31 cellular contexts compared by ENCODE assay signal in the genomic region with DNA sequence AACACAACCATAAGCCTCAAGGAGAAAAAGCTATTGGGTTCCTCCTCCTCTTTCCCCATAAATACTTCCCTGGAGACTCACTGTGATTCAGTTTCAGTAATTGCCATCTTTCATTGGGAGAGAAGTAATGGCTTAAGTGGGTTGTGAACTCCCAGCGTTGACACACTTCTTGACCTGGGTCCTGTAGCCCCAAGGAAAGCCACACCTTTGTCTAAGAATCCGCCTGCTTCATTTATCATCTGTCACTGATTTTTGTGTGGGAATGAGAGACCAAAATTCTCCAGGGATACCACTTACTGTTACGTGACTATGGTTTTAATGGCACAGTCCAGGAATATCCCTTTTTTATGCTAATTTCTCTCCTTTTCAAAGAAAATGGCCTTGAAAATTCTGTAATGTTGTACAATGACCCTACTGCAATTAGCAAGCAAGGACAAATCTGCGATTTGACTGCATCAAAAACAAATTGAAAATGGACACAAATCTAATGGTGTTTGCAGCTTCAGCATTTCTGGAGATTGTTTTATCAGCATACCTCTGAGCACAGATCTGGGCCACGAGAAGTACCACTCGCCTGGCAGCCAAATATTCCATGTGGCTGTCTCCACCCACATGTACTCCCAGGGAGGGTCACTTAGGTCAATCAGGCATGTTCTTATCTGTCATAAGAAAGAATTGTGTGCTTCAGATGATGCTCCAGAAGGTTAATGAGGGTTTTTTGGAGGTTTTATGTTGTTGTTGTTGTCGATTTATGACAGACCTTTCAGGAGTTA. TPM values are rescaled to one million over a fixed set of nuclear protein-coding genes. Genes with fewer than 3 reads are reported as not detected.
DNase-seq lines count a peak whose midpoint lies in the region; ATAC-seq, FAIRE-seq and TF ChIP-seq lines count a peak whose summit lies in the region.
"Had no signal": no experiment of that assay in that cellular context is flagged by ENCODE, and none has a peak within 500 bp of the region (broad histone marks: within the 10 kb centered on the region; RNA-seq: fewer than 3 reads in every experiment).

No MANE protein-coding gene starts in this region.

- peak; percentile 13 for FAIRE-seq in astrocyte (lab: Jason Lieb, UNC)
- FAIRE-seq: bronchial epithelial cell, TTC549 had no signal

- no peak overlapping the region for H3K4ac ChIP-seq in mesenchymal stem cell (ENCODE audit: low read depth in 1 of 2, low read length in 2 of 2)

- H3K14ac ChIP-seq in mesenchymal stem cell (ENCODE audit: low read length in 2 of 2), result no peak overlapping the region

- H2BK15ac ChIP-seq in mesenchymal stem cell (ENCODE audit: low read depth, poor library complexity, severe bottlenecking), result no peak overlapping the region

- DNase-seq in Caco-2, result no peak
- DNase-seq in M059J (ENCODE audit: low read depth), result peak; percentile 48
- peak; percentile 66 for DNase-seq in astrocyte (ENCODE audit: low read depth)
- DNase-seq in mesenchymal stem cell, result no peak
- no peak for DNase-seq in NCI-H748 (lab: John Stamatoyannopoulos, UW; ENCODE audit: unreplicated experiment)
- DNase-seq in SKM-1 treated with dmso at 0.1 percent for 144 hours (lab: John Stamatoyannopoulos, UW; ENCODE audit: unreplicated experiment), result no peak
- DNase-seq in AG08396 (ENCODE audit: low spot score), result no peak
- DNase-seq: activated CD4-positive, alpha-beta T cell treated with anti-CD3 and anti-CD28 coated beads, Interleukin-2, amount 50 U/mL, for 48 hours; activated naive CD4-positive, alpha-beta T cell treated with anti-CD3 and anti-CD28 coated beads, Interleukin-2, amount 10 ng/mL, durations not matched to agents 7 days and 5 days; amniotic stem cell; CD8-positive, alpha-beta T cell; colonic mucosa; DMS153; effector memory CD8-positive, alpha-beta T cell; foreskin melanocyte; H7; NCI-H1436 treated with DMSO at 0.1 percent for 48 hours; NCI-H524 treated with DMSO at 0.1 percent for 48 hours; SJCRH30 had no signal

- H3K27me3 ChIP-seq in Caco-2 (replicated peaks; ENCODE audit: control insufficient read depth, insufficient read depth, low read length) (no peaks in the 10 kb centered on the region), astrocyte (ENCODE audit: insufficient read depth, low read length) (no peaks in the 10 kb centered on the region), mesenchymal stem cell (ENCODE audit: control insufficient read depth in 1 of 2, insufficient read depth in 1 of 2, low read length in 2 of 2) (no peaks in the 10 kb centered on the region)
- H3K27me3 ChIP-seq: colonic mucosa, SJCRH30 had no signal

- no peak overlapping the region for H3K18ac ChIP-seq in mesenchymal stem cell (ENCODE audit: low read depth in 1 of 2, low read length in 2 of 2)

- H3K9ac ChIP-seq in astrocyte (ENCODE audit: low read length) (no peak overlapping the region), mesenchymal stem cell (ENCODE audit: low read length) (no peak overlapping the region)
- H3K9ac ChIP-seq: KMS-11 had no signal

- WGBS in mesenchymal stem cell, result 92% methylated on average over 7 of the region's 7 CpGs

- H4K8ac ChIP-seq in mesenchymal stem cell (ENCODE audit: low read length), result no peak overlapping the region

- H3K27ac Mint-ChIP-seq in Caco-2 (ENCODE audit: unreplicated experiment), result peak overlapping the region; percentile 23
- no peak overlapping the region for H3K27ac Mint-ChIP-seq in astrocyte (ENCODE audit: unreplicated experiment)
- H3K27ac Mint-ChIP-seq: activated naive CD4-positive, alpha-beta T cell treated with anti-CD3 and anti-CD28 coated beads, Interleukin-2, amount 10 ng/mL, durations not matched to agents 7 days and 5 days; B cell; CD8-positive, alpha-beta T cell; memory B cell; stimulated activated naive CD8-positive, alpha-beta T cell treated with anti-CD3 and anti-CD28 coated beads, Interleukin-15, Interleukin-2, amounts not matched to agents 100 ng/mL and 50 ng/mL, for 24 hours; T-helper 1 cell treated with Interleukin-12 subunit alpha and Interleukin-12 subunit beta and Interleukin-4 antibody, amounts not matched to agents 30 μg/mL and 1 μg/mL, for 36 hours had no signal

- H4K20me1 ChIP-seq in astrocyte (ENCODE audit: insufficient read depth, low read length), result no peaks in the 10 kb centered on the region

- POLR2A ChIA-PET in Caco-2 (lab: Charles Lee), result no interaction called here

- CTCF ChIA-PET in Caco-2 (lab: Charles Lee), result no interaction called here

- H3K27me3 Mint-ChIP-seq in Caco-2 (ENCODE audit: insufficient read depth, unreplicated experiment), result no peaks in the 10 kb centered on the region
- no peaks in the 10 kb centered on the region for H3K27me3 Mint-ChIP-seq in astrocyte (ENCODE audit: low read depth, unreplicated experiment)
- H3K27me3 Mint-ChIP-seq: stimulated activated naive CD8-positive, alpha-beta T cell treated with anti-CD3 and anti-CD28 coated beads, Interleukin-15, Interleukin-2, amounts not matched to agents 100 ng/mL and 50 ng/mL, for 24 hours had no signal

- peak overlapping the region; percentile 47 for H2AK5ac ChIP-seq in mesenchymal stem cell (ENCODE audit: low read length, severe bottlenecking)

- H3K4me3 ChIP-seq in Caco-2 (ENCODE audit: low read depth, low read length) (no peak overlapping the region), astrocyte (ENCODE audit: insufficient read depth, low read depth, low read length) (no peak overlapping the region), mesenchymal stem cell (ENCODE audit: insufficient read depth in 1 of 2, low read depth in 1 of 2, low read length in 2 of 2) (no peak overlapping the region)
- H3K4me3 ChIP-seq: colonic mucosa, SJCRH30 had no signal

- no peak overlapping the region for H3K23ac ChIP-seq in mesenchymal stem cell (ENCODE audit: low read length in 2 of 2)

- H3K9me3 Mint-ChIP-seq in Caco-2 (ENCODE audit: unreplicated experiment), result no peaks in the 10 kb centered on the region
- peaks cover 4% of the 10 kb centered on the region for H3K9me3 Mint-ChIP-seq in astrocyte (ENCODE audit: unreplicated experiment)
- H3K9me3 Mint-ChIP-seq: activated naive CD4-positive, alpha-beta T cell treated with anti-CD3 and anti-CD28 coated beads, Interleukin-2, amount 10 ng/mL, durations not matched to agents 7 days and 5 days; CD8-positive, alpha-beta T cell; effector memory CD8-positive, alpha-beta T cell; memory B cell; stimulated activated naive CD8-positive, alpha-beta T cell treated with anti-CD3 and anti-CD28 coated beads, Interleukin-15, Interleukin-2, amounts not matched to agents 100 ng/mL and 50 ng/mL, for 24 hours; T-helper 1 cell treated with Interleukin-12 subunit alpha and Interleukin-12 subunit beta and Interleukin-4 antibody, amounts not matched to agents 30 μg/mL and 1 μg/mL, for 36 hours had no signal

- H3K4me1 Mint-ChIP-seq in Caco-2 (ENCODE audit: low read depth, unreplicated experiment), result peaks cover 65% of the 10 kb centered on the region
- peaks cover 37% of the 10 kb centered on the region for H3K4me1 Mint-ChIP-seq in astrocyte (ENCODE audit: low read depth, unreplicated experiment)
- H3K4me1 Mint-ChIP-seq: activated naive CD4-positive, alpha-beta T cell treated with anti-CD3 and anti-CD28 coated beads, Interleukin-2, amount 10 ng/mL, durations not matched to agents 7 days and 5 days; B cell had no signal

- peaks cover 16% of the 10 kb centered on the region for H3K79me1 ChIP-seq in mesenchymal stem cell (replicated peaks; ENCODE audit: low read length, poor library complexity, severe bottlenecking)

- ATAC-seq in HG02870 (IDR thresholded peaks at IDR 0.05; ENCODE audit: unreplicated experiment), result no peak
- ATAC-seq: activated CD4-positive, CD25-positive, alpha-beta regulatory T cell treated with anti-CD3 and anti-CD28 coated beads, Interleukin-2, amount 50 U/mL, for 24 hours; CD8-positive, alpha-beta T cell; effector memory CD8-positive, alpha-beta T cell; Panc1 had no signal

- TF ChIP-seq CTCF in Caco-2 (IDR thresholded peaks at IDR 0.05; ENCODE audit: insufficient read depth in 1 of 2, low read depth in 1 of 2, low read length in 1 of 2, severe bottlenecking in 1 of 2, unreplicated experiment in 1 of 2), result no peak
- TF ChIP-seq CTCF in astrocyte (IDR thresholded peaks at IDR 0.05; ENCODE audit: insufficient read depth, low read depth, low read length), result no peak

- H4K91ac ChIP-seq in mesenchymal stem cell (ENCODE audit: low read length), result no peak overlapping the region

- no peak overlapping the region for H3K4me2 ChIP-seq in astrocyte (ENCODE audit: low read length)
- H3K4me2 ChIP-seq in mesenchymal stem cell (ENCODE audit: low read length, poor library complexity, severe bottlenecking), result no peak overlapping the region
- H3K4me2 ChIP-seq: KMS-11 had no signal

- H3K27ac ChIP-seq in astrocyte (ENCODE audit: low read depth, low read length) (no peak overlapping the region), mesenchymal stem cell (ENCODE audit: low read length, poor library complexity, severe bottlenecking) (peak overlapping the region; percentile 2)
- H3K27ac ChIP-seq: colonic mucosa, KMS-11, neutrophil, SJCRH30 had no signal

- H3K4me3 Mint-ChIP-seq in Caco-2 (ENCODE audit: unreplicated experiment) (no peak overlapping the region), astrocyte (ENCODE audit: unreplicated experiment) (no peak overlapping the region)
- H3K4me3 Mint-ChIP-seq: activated naive CD4-positive, alpha-beta T cell treated with anti-CD3 and anti-CD28 coated beads, Interleukin-2, amount 10 ng/mL, durations not matched to agents 7 days and 5 days; B cell; CD8-positive, alpha-beta T cell; effector memory CD8-positive, alpha-beta T cell; memory B cell; stimulated activated naive CD8-positive, alpha-beta T cell treated with anti-CD3 and anti-CD28 coated beads, Interleukin-15, Interleukin-2, amounts not matched to agents 100 ng/mL and 50 ng/mL, for 24 hours; T-helper 1 cell treated with Interleukin-12 subunit alpha and Interleukin-12 subunit beta and Interleukin-4 antibody, amounts not matched to agents 30 μg/mL and 1 μg/mL, for 36 hours had no signal

- H3K36me3 Mint-ChIP-seq in Caco-2 (ENCODE audit: insufficient read depth, unreplicated experiment) (peaks cover 63% of the 10 kb centered on the region), astrocyte (ENCODE audit: low read depth, unreplicated experiment) (peaks cover 23% of the 10 kb centered on the region)
- H3K36me3 Mint-ChIP-seq: activated naive CD4-positive, alpha-beta T cell treated with anti-CD3 and anti-CD28 coated beads, Interleukin-2, amount 10 ng/mL, durations not matched to agents 7 days and 5 days; CD8-positive, alpha-beta T cell; memory B cell had no signal

- no peaks in the 10 kb centered on the region for H3K36me3 ChIP-seq in Caco-2 (ENCODE audit: control insufficient read depth, insufficient read depth, low read length)
- peaks cover 20% of the 10 kb centered on the region for H3K36me3 ChIP-seq in astrocyte (ENCODE audit: insufficient read depth, low read length)
- peaks cover 0 to 10% of the 10 kb centered on the region in 2 experiments for H3K36me3 ChIP-seq in mesenchymal stem cell (ENCODE audit: control insufficient read depth in 1 of 2, insufficient read depth in 2 of 2, low read depth in 1 of 2, low read length in 2 of 2)
- H3K36me3 ChIP-seq: colonic mucosa, neutrophil, SJCRH30 had no signal

- no peak overlapping the region for H2BK120ac ChIP-seq in mesenchymal stem cell (ENCODE audit: low read depth, low read length)

- H2AFZ ChIP-seq in astrocyte (ENCODE audit: low read depth, low read length) (no peak overlapping the region), mesenchymal stem cell (ENCODE audit: low read depth, low read length) (no peak overlapping the region)

- peaks cover 69% of the 10 kb centered on the region for H3K79me2 ChIP-seq in astrocyte (ENCODE audit: insufficient read depth, low read length)

- BruUV-seq in Caco-2 (replicated peaks; lab: Mats Ljungman, UMichigan), result no TSS peak

- peaks cover 88% of the 10 kb centered on the region for H3K4me1 ChIP-seq in Caco-2
- H3K4me1 ChIP-seq in astrocyte (ENCODE audit: insufficient read depth, low read length), result peaks cover 37% of the 10 kb centered on the region
- H3K4me1 ChIP-seq in mesenchymal stem cell (ENCODE audit: control insufficient read depth, insufficient read depth, low read depth, low read length), result peaks cover 14% of the 10 kb centered on the region
- H3K4me1 ChIP-seq: colonic mucosa had no signal

- no peak overlapping the region for H2BK12ac ChIP-seq in mesenchymal stem cell (ENCODE audit: low read length in 2 of 2)

- H3K9me3 ChIP-seq in Caco-2 (no peaks in the 10 kb centered on the region), astrocyte (ENCODE audit: insufficient read depth, low read depth, low read length) (no peaks in the 10 kb centered on the region), mesenchymal stem cell (ENCODE audit: control insufficient read depth, low read length) (no peaks in the 10 kb centered on the region)
- H3K9me3 ChIP-seq: colonic mucosa, neutrophil, SJCRH30 had no signal

- intact Hi-C loops in Caco-2 (cut with micrococcal nuclease; ENCODE audit: unreplicated experiment), result no loop called here

- no peak overlapping the region for H2BK5ac ChIP-seq in mesenchymal stem cell (ENCODE audit: low read depth, low read length, poor library complexity, severe bottlenecking)

RNA-seq across cellular contexts. Expression of gene DCBLD1, which starts 29.8 kb away (rescaled TPM):
- total RNA-seq in Caco-2 (2022), result 69.3 and 73.4 TPM in 2 replicates
- total RNA-seq in M059J (2014; rRNA removed; shearing (Covaris generic)), result 39.3 and 51.6 TPM in 2 replicates
- 36.8 and 44.9 TPM in 2 replicates for total RNA-seq in astrocyte
- 58.0 TPM for polyA plus RNA-seq in mesenchymal stem cell (2013, experiment 1 of 2)
- 59.6 TPM for polyA plus RNA-seq in mesenchymal stem cell (2013, experiment 2 of 2)
- total RNA-seq: G401 had no signal

Comparison
In these comparisons a context has a peak if more than half of its experiments do, and no peak if none do; other contexts are left out.
1. DNase-seq: peak in M059J (single experiment) and astrocyte (single experiment); none in Caco-2 (0 of 2), mesenchymal stem cell (single experiment), NCI-H748 (single experiment), SKM-1 treated with dmso at 0.1 percent for 144 hours (single experiment) and AG08396 (single experiment).